Comparison of ENCODE assay signal across 8 cellular contexts in genomic region chr6:119978274-119978889, GRCh38.
DNase-seq lines count a peak whose midpoint lies in the region; ATAC-seq, FAIRE-seq and TF ChIP-seq lines count a peak whose summit lies in the region.

No MANE protein-coding gene starts in this region.

- H3K4me1 ChIP-seq in A549 (no peaks in the 10 kb centered on the region), mammary epithelial cell (ENCODE audit: insufficient read depth, low read length) (no peaks in the 10 kb centered on the region)

- no peak overlapping the region for H3K4me2 ChIP-seq in A549
- no peak overlapping the region for H3K4me2 ChIP-seq in mammary epithelial cell (ENCODE audit: insufficient read depth, low read depth, low read length)

- H3K4me3 ChIP-seq in A549, result no peak overlapping the region
- no peak overlapping the region for H3K4me3 ChIP-seq in mammary epithelial cell (replicated peaks in 1 of 3; ENCODE audit: insufficient read depth in 1 of 3, low read depth in 2 of 3, low read length in 3 of 3)

- no peaks in the 10 kb centered on the region for H3K36me3 Mint-ChIP-seq in osteocyte (ENCODE audit: unreplicated experiment)

- H3K27ac Mint-ChIP-seq in osteocyte (ENCODE audit: unreplicated experiment), result no peak overlapping the region

- H4K20me1 ChIP-seq in mammary epithelial cell (ENCODE audit: insufficient read depth, low read length), result no peaks in the 10 kb centered on the region

- FAIRE-seq in A549 (lab: Jason Lieb, UNC) (no peak), HTR-8/SVneo (lab: Jason Lieb, UNC) (no peak)

- TF ChIP-seq EP300 in A549 (IDR thresholded peaks at IDR 0.05), result no peak

- H3K9me3 Mint-ChIP-seq in osteocyte (ENCODE audit: unreplicated experiment), result no peaks in the 10 kb centered on the region

- peak in 1 of 2 experiments; percentile 1 for DNase-seq in A549 (ENCODE audit: low read depth in 1 of 2, low spot score in 1 of 2)
- peak; percentile 47 for DNase-seq in HT-29 (ENCODE audit: low spot score)
- DNase-seq in mammary epithelial cell, result peak; percentile 17
- no peak for DNase-seq in osteocyte (ENCODE audit: extremely low spot score, unreplicated experiment)
- DNase-seq in HTR-8/SVneo (ENCODE audit: insufficient read length, low spot score), result no peak
- no peak for DNase-seq in COLO829 (ENCODE audit: low spot score)

- POLR2A ChIA-PET in A549 (lab: Yijun Ruan, JAX), result no interaction called here

- ATAC-seq in A549 (no peak), GM18867 (IDR thresholded peaks at IDR 0.05; ENCODE audit: unreplicated experiment) (peak; percentile 82), GM19023 (IDR thresholded peaks at IDR 0.05; ENCODE audit: unreplicated experiment) (no peak)

- no peak overlapping the region for H3K9ac ChIP-seq in mammary epithelial cell (ENCODE audit: insufficient read depth, low read length)

- no peak overlapping the region for H2AFZ ChIP-seq in mammary epithelial cell (ENCODE audit: low read depth, low read length)

- CTCF ChIA-PET in A549 (lab: Yijun Ruan, JAX) (interaction anchor here (1.6 kb wide), 1 partner anchor 830 kb away, joined by 5 read pairs; no protein-coding TSS in a partner anchor), mammary epithelial cell (lab: Charles Lee; ENCODE audit: low non-redundant PET) (no interaction called here)

- H3K9me3 ChIP-seq in A549, result no peaks in the 10 kb centered on the region
- H3K9me3 ChIP-seq in mammary epithelial cell (replicated peaks; ENCODE audit: insufficient read depth, low read length), result no peaks in the 10 kb centered on the region

- no peak overlapping the region for H3K27ac ChIP-seq in A549
- H3K27ac ChIP-seq in mammary epithelial cell (ENCODE audit: insufficient read depth, low read depth, low read length), result no peak overlapping the region

- TF ChIP-seq POLR2A in A549 (IDR thresholded peaks at IDR 0.05; ENCODE audit: low read length), result no peak

- H3K36me3 ChIP-seq in mammary epithelial cell (ENCODE audit: insufficient read depth, low read length), result no peaks in the 10 kb centered on the region

- H3K27me3 ChIP-seq in mammary epithelial cell (ENCODE audit: insufficient read depth, low read length), result no peaks in the 10 kb centered on the region

- dilution Hi-C loops in mammary epithelial cell (cut with HindIII; ENCODE audit: low sequenced_read_pairs), result no loop called here

- 0 out of 3 replicates have a peak, but pooled peaks have one; percentile 13 for TF ChIP-seq CTCF in A549 (IDR thresholded peaks at IDR 0.05)
- TF ChIP-seq CTCF in mammary epithelial cell (conservative IDR thresholded peaks at IDR 0.05 in 1 of 2, IDR thresholded peaks at IDR 0.05 in 1 of 2; ENCODE audit: extremely low read depth in 1 of 2, insufficient read depth in 1 of 2, low read depth in 1 of 2, low read length in 2 of 2), result peak; percentile 57 to 77
- TF ChIP-seq CTCF in osteocyte (IDR thresholded peaks at IDR 0.05), result peak; percentile 67

- in situ Hi-C loops in mammary epithelial cell (cut with MboI; ENCODE audit: low sequenced_read_pairs in 2 of 2), result no loop called here

- TF ChIP-seq RAD21 in A549 (conservative IDR thresholded peaks at IDR 0.05 in 1 of 2, IDR thresholded peaks at IDR 0.05 in 1 of 2), result 0 out of 5 replicates have a peak, but pooled peaks of 1 of the 2 experiments have one; percentile 10

- no TSS peak for BruUV-seq in mammary epithelial cell (replicated peaks; lab: Mats Ljungman, UMichigan)

- no peaks in the 10 kb centered on the region for H3K79me2 ChIP-seq in mammary epithelial cell (ENCODE audit: insufficient read depth, low read length)

- 9% methylated on average over 2 of the region's 2 CpGs for WGBS in A549 (ENCODE audit: missing lambda C conversion rate)
- 63% methylated on average over 2 of the region's 2 CpGs for WGBS in mammary epithelial cell (ENCODE audit: low coverage, missing lambda C conversion rate)

- peaks cover 3% of the 10 kb centered on the region for H3K27me3 Mint-ChIP-seq in osteocyte (ENCODE audit: unreplicated experiment)

- no peaks in the 10 kb centered on the region for H3K4me1 Mint-ChIP-seq in osteocyte (ENCODE audit: unreplicated experiment)

- no peak overlapping the region for H3K4me3 Mint-ChIP-seq in osteocyte (ENCODE audit: unreplicated experiment)

- intact Hi-C loops in mammary epithelial cell (cut with micrococcal nuclease), result loop anchor here (1.0 to 2.0 kb wide), 3 partner anchors 236 to 830 kb away; no protein-coding TSS in a partner anchor

TF ChIP-seq in A549, 52 proteins besides CTCF, POLR2A, EP300 and RAD21:
- TF ChIP-seq SMC3 (IDR thresholded peaks at IDR 0.05) (no peak), BCL3 (IDR thresholded peaks at IDR 0.05) (no peak), HOXA7 (CRISPR knock-in tag; IDR thresholded peaks at IDR 0.05) (no peak), RFX5 (IDR thresholded peaks at IDR 0.05) (no peak), CHD4 (IDR thresholded peaks at IDR 0.05; ENCODE audit: borderline replicate concordance) (no peak), REST (IDR thresholded peaks at IDR 0.05) (no peak), HEYL (CRISPR knock-in tag; IDR thresholded peaks at IDR 0.05) (no peak), ESRRA (IDR thresholded peaks at IDR 0.05; ENCODE audit: borderline replicate concordance, low read length) (no peak), CHD2 (IDR thresholded peaks at IDR 0.05; ENCODE audit: low read length, partially characterized antibody) (no peak), RCOR1 (IDR thresholded peaks at IDR 0.05; ENCODE audit: low read depth, low read length) (no peak), CEBPB (IDR thresholded peaks at IDR 0.05) (no peak), FOSL2 (IDR thresholded peaks at IDR 0.05) (no peak), FOSL2 (CRISPR knock-in tag; IDR thresholded peaks at IDR 0.05) (no peak), USF2 (IDR thresholded peaks at IDR 0.05) (no peak), RARB (CRISPR knock-in tag; IDR thresholded peaks at IDR 0.05) (no peak), MAFK (IDR thresholded peaks at IDR 0.05; ENCODE audit: partially characterized antibody) (no peak), JUN (IDR thresholded peaks at IDR 0.05) (no peak), HES2 (IDR thresholded peaks at IDR 0.05) (no peak)

Comparison
In these comparisons a context has a peak if more than half of its experiments do, and no peak if none do; other contexts are left out.
1. DNase-seq: peak in HT-29 (single experiment) and mammary epithelial cell (single experiment); none in osteocyte (single experiment), HTR-8/SVneo (single experiment) and COLO829 (single experiment).
2. CTCF ChIP-seq: peak in every context shown above with its lines; median percentile 67 in mammary epithelial cell; 67 in osteocyte; 13 in A549.